ENCODE assay signal across 9 cellular contexts in genomic region chr13:97567510-97568243, GRCh38.
DNase-seq lines count a peak whose midpoint lies in the region; ATAC-seq and TF ChIP-seq lines count a peak whose summit lies in the region.
"Had no signal": no experiment of that assay in that cellular context is flagged by ENCODE, and none has a peak within 500 bp of the region (broad histone marks: within the 10 kb centered on the region; RNA-seq: fewer than 3 reads in every experiment).

No MANE protein-coding gene starts in this region.

- TF ChIP-seq CTCF in GM13977 (IDR thresholded peaks at IDR 0.05; ENCODE audit: extremely low read depth, insufficient read depth, missing control alignments): no peak
- TF ChIP-seq CTCF in foreskin keratinocyte (conservative IDR thresholded peaks at IDR 0.05): no peak

- in situ Hi-C loops in GM13977 (cut with MboI; ENCODE audit: low pct_unique_long_range_greater_than_20kb, low sequenced_read_pairs, unreplicated experiment): no loop called here

- H3K27ac ChIP-seq in foreskin keratinocyte: no peak overlapping the region
- H3K27ac ChIP-seq: cardiac muscle cell had no signal

- peak; percentile 91 for ATAC-seq in GM21737 (IDR thresholded peaks at IDR 0.05; ENCODE audit: unreplicated experiment)
- peak; percentile 91 for ATAC-seq in foreskin keratinocyte

- H3K27me3 ChIP-seq in foreskin keratinocyte: no peaks in the 10 kb centered on the region
- H3K27me3 ChIP-seq: cardiac muscle cell had no signal

- DNase-seq in GM13977 (ENCODE audit: low spot score) (peak; percentile 23), HPDE6-E6E7 (ENCODE audit: extremely low spot score) (peak; percentile 5), foreskin keratinocyte (peak; percentile 16 to 60), NCI-H1930 (lab: John Stamatoyannopoulos, UW) (no peak), NCI-H1105 treated with DMSO at 0.1 percent for 48 hours (lab: John Stamatoyannopoulos, UW) (no peak), C1 segment of cervical spinal cord (lab: John Stamatoyannopoulos, UW) (no peak)
- no peak for DNase-seq in activated effector memory CD4-positive, alpha-beta T cell treated with anti-CD3 and anti-CD28 coated beads, Interleukin-2, amount 50 U/mL, for 16 hours

- H3K4me1 ChIP-seq in foreskin keratinocyte: no peaks in the 10 kb centered on the region

Comparison
In these comparisons a context has a peak if more than half of its experiments do, and no peak if none do; other contexts are left out.
1. DNase-seq: peak in GM13977 (single experiment), HPDE6-E6E7 (single experiment) and foreskin keratinocyte (2 of 2); none in activated effector memory CD4-positive, alpha-beta T cell treated with anti-CD3 and anti-CD28 coated beads, Interleukin-2, amount 50 U/mL, for 16 hours (single experiment), NCI-H1930 (0 of 2), NCI-H1105 treated with DMSO at 0.1 percent for 48 hours (single experiment) and C1 segment of cervical spinal cord (0 of 14).